ENCODE assay signal across 26 cellular contexts in the genomic region with DNA sequence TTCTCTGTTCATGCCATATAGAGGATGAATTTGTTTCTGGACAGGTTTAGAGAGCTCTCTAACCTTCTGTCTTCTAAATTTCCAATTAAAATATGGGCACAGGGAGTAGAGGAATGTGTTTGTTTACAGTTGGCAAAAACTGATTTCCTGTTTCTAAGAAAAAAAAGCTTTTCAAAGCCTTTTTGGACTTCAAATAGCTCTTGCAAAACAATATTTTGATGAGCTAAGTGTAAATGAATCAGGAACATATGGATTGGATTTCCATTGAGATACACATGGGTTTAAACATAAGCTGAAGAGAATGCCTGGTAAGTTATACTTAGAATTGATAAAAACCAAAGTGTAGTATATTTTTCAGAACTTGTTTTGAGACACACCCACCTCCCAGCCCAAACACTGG.
DNase-seq lines count a peak whose midpoint lies in the region; ATAC-seq, FAIRE-seq and TF ChIP-seq lines count a peak whose summit lies in the region.
"Had no signal": no experiment of that assay in that cellular context is flagged by ENCODE, and none has a peak within 500 bp of the region (broad histone marks: within the 10 kb centered on the region; RNA-seq: fewer than 3 reads in every experiment).

No MANE protein-coding gene starts in this region.

- no peaks in the 10 kb centered on the region for H3K27me3 Mint-ChIP-seq in stimulated activated memory B cell treated with anti-CD40 and anti-IgM and Interleukin-4, amounts not matched to agents 10 μg/mL and 1 μg/mL and 100 μg/mL, for 72 hours
- H3K27me3 Mint-ChIP-seq: activated CD4-positive, alpha-beta memory T cell treated with anti-CD3 and anti-CD28 coated beads, Interleukin-2, amount 10 ng/mL, durations not matched to agents 7 days and 5 days had no signal

- POLR2A ChIA-PET in A549 (lab: Yijun Ruan, JAX) = interaction anchor here (0.6 kb wide), 1 partner anchor 865 kb away, joined by 3 read pairs; no protein-coding TSS in a partner anchor

- ATAC-seq in A549 (no peak), GM18858 (IDR thresholded peaks at IDR 0.05; ENCODE audit: unreplicated experiment) (no peak)
- ATAC-seq in stimulated activated memory B cell treated with anti-CD40 and anti-IgM and Interleukin-4, amounts not matched to agents 10 μg/mL and 1 μg/mL and 100 μg/mL, for 72 hours = no peak
- ATAC-seq: CD8-positive, alpha-beta T cell; esophagus mucosa; GM12878; heart right ventricle; left lung had no signal

- no peak overlapping the region for H3K4me3 ChIP-seq in A549
- H3K4me3 ChIP-seq in SJSA1 = no peak overlapping the region
- H3K4me3 ChIP-seq in fibroblast of mammary gland (ENCODE audit: control insufficient read depth, low read depth, low read length) = no peak overlapping the region
- H3K4me3 ChIP-seq in ascending aorta = no peak overlapping the region
- no peak overlapping the region for H3K4me3 ChIP-seq in ovary
- H3K4me3 ChIP-seq: GM12878, heart right ventricle, left lung had no signal

- H3K9me3 Mint-ChIP-seq in stimulated activated memory B cell treated with anti-CD40 and anti-IgM and Interleukin-4, amounts not matched to agents 10 μg/mL and 1 μg/mL and 100 μg/mL, for 72 hours = peaks cover under 1% of the 10 kb centered on the region
- H3K9me3 Mint-ChIP-seq: activated CD4-positive, alpha-beta memory T cell treated with anti-CD3 and anti-CD28 coated beads, Interleukin-2, amount 10 ng/mL, durations not matched to agents 7 days and 5 days; CD8-positive, alpha-beta T cell; nephron had no signal

- TF ChIP-seq CTCF in A549 (IDR thresholded peaks at IDR 0.05) = no peak
- no peak for TF ChIP-seq CTCF in fibroblast of mammary gland (conservative IDR thresholded peaks at IDR 0.05; ENCODE audit: control insufficient read depth, insufficient read depth, low read depth, low read length)
- no peak for TF ChIP-seq CTCF in ascending aorta (IDR thresholded peaks at IDR 0.05)
- no peak for TF ChIP-seq CTCF in ovary (IDR thresholded peaks at IDR 0.05)

- TF ChIP-seq RAD21 in A549 (conservative IDR thresholded peaks at IDR 0.05 in 1 of 2, IDR thresholded peaks at IDR 0.05 in 1 of 2) = no peak

- H3K4me2 ChIP-seq in A549 = no peak overlapping the region

- no peaks in the 10 kb centered on the region for H3K27me3 ChIP-seq in SJSA1 (replicated peaks)
- no peaks in the 10 kb centered on the region for H3K27me3 ChIP-seq in ascending aorta
- no peaks in the 10 kb centered on the region for H3K27me3 ChIP-seq in ovary
- H3K27me3 ChIP-seq: heart right ventricle, left lung had no signal

- H3K27ac ChIP-seq in A549 (no peak overlapping the region), SJSA1 (peak overlapping the region; percentile 43), ascending aorta (no peak overlapping the region), ovary (no peak overlapping the region)
- H3K27ac ChIP-seq: heart right ventricle, left lung had no signal

- H3K4me1 ChIP-seq in A549 = no peaks in the 10 kb centered on the region
- peaks cover 62% of the 10 kb centered on the region for H3K4me1 ChIP-seq in SJSA1 (replicated peaks)
- H3K4me1 ChIP-seq in ascending aorta = peaks cover 0 to 5% of the 10 kb centered on the region in 2 donors
- peaks cover 2% of the 10 kb centered on the region for H3K4me1 ChIP-seq in ovary (ENCODE audit: insufficient read depth)

- H3K36me3 Mint-ChIP-seq in stimulated activated memory B cell treated with anti-CD40 and anti-IgM and Interleukin-4, amounts not matched to agents 10 μg/mL and 1 μg/mL and 100 μg/mL, for 72 hours = no peaks in the 10 kb centered on the region
- H3K36me3 Mint-ChIP-seq: CD8-positive, alpha-beta T cell had no signal

- no peak for TF ChIP-seq POLR2A in A549 (IDR thresholded peaks at IDR 0.05; ENCODE audit: low read length)
- TF ChIP-seq POLR2A in ovary (IDR thresholded peaks at IDR 0.05) = no peak

- H3K36me3 ChIP-seq in SJSA1 (no peaks in the 10 kb centered on the region), ascending aorta (no peaks in the 10 kb centered on the region), ovary (no peaks in the 10 kb centered on the region)
- H3K36me3 ChIP-seq: heart right ventricle, left lung had no signal

- H3K9me3 ChIP-seq in A549 = no peaks in the 10 kb centered on the region
- H3K9me3 ChIP-seq in SJSA1 (replicated peaks) = no peaks in the 10 kb centered on the region
- H3K9me3 ChIP-seq in ascending aorta = no peaks in the 10 kb centered on the region
- H3K9me3 ChIP-seq in ovary = no peaks in the 10 kb centered on the region
- H3K9me3 ChIP-seq: heart right ventricle, left lung had no signal

- no peak for TF ChIP-seq EP300 in A549 (IDR thresholded peaks at IDR 0.05)
- no peak for TF ChIP-seq EP300 in ovary (IDR thresholded peaks at IDR 0.05)

- intact Hi-C loops in ascending aorta (cut with DNase I) = no loop called here
- intact Hi-C loops in ovary (cut with DNase I) = no loop called here

- H3K4me1 Mint-ChIP-seq in stimulated activated memory B cell treated with anti-CD40 and anti-IgM and Interleukin-4, amounts not matched to agents 10 μg/mL and 1 μg/mL and 100 μg/mL, for 72 hours = no peaks in the 10 kb centered on the region
- H3K4me1 Mint-ChIP-seq: activated CD4-positive, alpha-beta memory T cell treated with anti-CD3 and anti-CD28 coated beads, Interleukin-2, amount 10 ng/mL, durations not matched to agents 7 days and 5 days had no signal

- FAIRE-seq in A549 (lab: Jason Lieb, UNC) = no peak
- FAIRE-seq: GM12878, HTR-8/SVneo had no signal

- DNase-seq in A549 (ENCODE audit: low read depth in 1 of 2, low spot score in 1 of 2) (no peak), ELR (ENCODE audit: low read depth) (peak; percentile 69), SJSA1 (ENCODE audit: low read depth in 1 of 2, low spot score in 2 of 2) (peak in 1 of 2 experiments; percentile 36), fibroblast of mammary gland (ENCODE audit: low read depth) (peak; percentile 83), ascending aorta (ENCODE audit: low spot score in 2 of 2) (no peak), ovary (no peak)
- DNase-seq: activated CD4-positive, alpha-beta memory T cell treated with anti-CD3 and anti-CD28 coated beads, Interleukin-2, amount 10 ng/mL, durations not matched to agents 7 days and 5 days; activated naive CD4-positive, alpha-beta T cell; activated T-cell treated with anti-CD3 and anti-CD28 coated beads for 4 hours; anterior cingulate cortex; CD8-positive, alpha-beta T cell; effector CD4-positive, alpha-beta T cell; heart right ventricle; left lung; NCI-H1048; NCI-H2029; NCI-H226; NCI-H774; Right ventricle myocardium superior; stimulated activated CD4-positive, alpha-beta T cell treated with anti-CD3 and anti-CD28 coated beads, Interleukin-1b, Interleukin-23, amount 100 ng/mL, for 48 hours had no signal

- CTCF ChIA-PET in A549 (lab: Yijun Ruan, JAX) = no interaction called here

- no peak overlapping the region for H3K4me3 Mint-ChIP-seq in stimulated activated memory B cell treated with anti-CD40 and anti-IgM and Interleukin-4, amounts not matched to agents 10 μg/mL and 1 μg/mL and 100 μg/mL, for 72 hours
- H3K4me3 Mint-ChIP-seq: activated CD4-positive, alpha-beta memory T cell treated with anti-CD3 and anti-CD28 coated beads, Interleukin-2, amount 10 ng/mL, durations not matched to agents 7 days and 5 days; CD8-positive, alpha-beta T cell; nephron had no signal

- no peak overlapping the region for H3K27ac Mint-ChIP-seq in stimulated activated memory B cell treated with anti-CD40 and anti-IgM and Interleukin-4, amounts not matched to agents 10 μg/mL and 1 μg/mL and 100 μg/mL, for 72 hours
- H3K27ac Mint-ChIP-seq: activated CD4-positive, alpha-beta memory T cell treated with anti-CD3 and anti-CD28 coated beads, Interleukin-2, amount 10 ng/mL, durations not matched to agents 7 days and 5 days; CD8-positive, alpha-beta T cell; nephron had no signal

TF ChIP-seq in A549, 52 proteins besides CTCF, POLR2A, EP300 and RAD21:
- TF ChIP-seq CEBPB (IDR thresholded peaks at IDR 0.05) = no peak
- no peak for TF ChIP-seq NFE2L2 (conservative IDR thresholded peaks at IDR 0.05; ENCODE audit: low read length)
- TF ChIP-seq MAFK (IDR thresholded peaks at IDR 0.05; ENCODE audit: partially characterized antibody) = peak; percentile 2

Comparison
In these comparisons a context has a peak if more than half of its experiments do, and no peak if none do; other contexts are left out.
1. DNase-seq: peak in ELR (single experiment) and fibroblast of mammary gland (single experiment); none in A549 (0 of 2), ascending aorta (0 of 2) and ovary (0 of 5).